Comparison of ENCODE assay signal across 1 cellular context in the genomic region with DNA sequence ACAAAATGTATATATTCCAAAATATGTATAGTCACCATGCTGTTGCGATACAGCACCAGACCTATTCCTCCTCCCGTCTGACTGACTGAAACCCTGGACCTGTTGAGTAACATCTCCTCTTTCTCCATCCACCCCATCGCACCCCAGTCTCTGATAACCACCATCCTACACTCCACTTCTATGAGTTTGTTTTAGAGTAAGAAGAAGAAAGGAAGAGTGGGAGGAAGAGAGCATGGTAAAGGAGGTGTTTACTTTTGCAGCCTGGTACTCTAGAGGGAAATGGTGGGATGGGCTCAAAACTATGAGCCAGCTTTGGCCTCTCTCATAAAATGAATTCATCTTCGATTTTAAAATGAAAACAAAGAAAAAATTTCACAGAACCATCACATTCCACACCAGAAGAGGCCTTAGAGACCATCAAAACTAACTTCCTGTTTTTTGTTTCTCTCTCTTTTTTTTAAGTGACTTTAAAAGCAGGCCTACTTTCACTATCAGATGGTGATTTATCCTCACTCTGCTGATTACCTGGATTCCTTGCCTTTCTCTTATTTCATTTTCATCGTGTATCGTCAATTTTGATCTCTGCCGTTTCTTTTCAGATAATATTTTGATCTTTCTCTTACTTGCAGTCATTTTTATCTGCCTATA.
TF ChIP-seq lines count a peak whose summit lies in the region.

No MANE protein-coding gene starts in this region.

TF ChIP-seq in GM12878, 131 proteins besides CTCF, POLR2A, EP300 and RAD21:
- TF ChIP-seq IKZF2 (IDR thresholded peaks at IDR 0.05) = peak in 1 of 2 experiments; percentile 25; a peak in 1 of 4 replicates
- no peak for TF ChIP-seq KDM1A (IDR thresholded peaks at IDR 0.05; ENCODE audit: borderline replicate concordance)
- 0 out of 2 replicates have a peak, but pooled peaks have one; percentile 3 for TF ChIP-seq SPI1 (IDR thresholded peaks at IDR 0.05; ENCODE audit: borderline replicate concordance, insufficient read depth, low read depth, low read length)
- TF ChIP-seq, protein P1, sequence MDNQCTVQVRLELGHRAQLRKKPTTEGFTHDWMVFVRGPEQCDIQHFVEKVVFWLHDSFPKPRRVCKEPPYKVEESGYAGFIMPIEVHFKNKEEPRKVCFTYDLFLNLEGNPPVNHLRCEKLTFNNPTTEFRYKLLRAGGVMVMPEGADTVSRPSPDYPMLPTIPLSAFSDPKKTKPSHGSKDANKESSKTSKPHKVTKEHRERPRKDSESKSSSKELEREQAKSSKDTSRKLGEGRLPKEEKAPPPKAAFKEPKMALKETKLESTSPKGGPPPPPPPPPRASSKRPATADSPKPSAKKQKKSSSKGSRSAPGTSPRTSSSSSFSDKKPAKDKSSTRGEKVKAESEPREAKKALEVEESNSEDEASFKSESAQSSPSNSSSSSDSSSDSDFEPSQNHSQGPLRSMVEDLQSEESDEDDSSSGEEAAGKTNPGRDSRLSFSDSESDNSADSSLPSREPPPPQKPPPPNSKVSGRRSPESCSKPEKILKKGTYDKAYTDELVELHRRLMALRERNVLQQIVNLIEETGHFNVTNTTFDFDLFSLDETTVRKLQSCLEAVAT (IDR thresholded peaks at IDR 0.05) = 0 out of 2 replicates have a peak, but pooled peaks have one; percentile 26
